Comparison of ENCODE assay signal across 10 cellular contexts in genomic region chr13:46571189-46571901, GRCh38. TPM values are rescaled to one million over a fixed set of nuclear protein-coding genes. Genes with fewer than 3 reads are reported as not detected.
A peak's percentile ranks its signal among the peaks of the same experiment; 100 is the strongest.
DNase-seq lines count a peak whose midpoint lies in the region; ATAC-seq, FAIRE-seq and TF ChIP-seq lines count a peak whose summit lies in the region.
"Had no signal": no experiment of that assay in that cellular context is flagged by ENCODE, and none has a peak within 500 bp of the region (broad histone marks: within the 10 kb centered on the region; RNA-seq: fewer than 3 reads in every experiment).

No MANE protein-coding gene starts in this region.

- no peak overlapping the region for H2BK120ac ChIP-seq in H1 (replicated peaks; ENCODE audit: low read depth, low read length)

- no peak overlapping the region for H2AK5ac ChIP-seq in H1 (ENCODE audit: low read depth, low read length)

- H3K27ac Mint-ChIP-seq in activated T-cell treated with anti-CD3 and anti-CD28 coated beads, Interleukin-2, amount 50 U/mL, for 24 hours, result no peak overlapping the region

- TF ChIP-seq POLR2A in H1 (IDR thresholded peaks at IDR 0.05; ENCODE audit: control extremely low read depth in 1 of 2, low read depth in 2 of 2, low read length in 2 of 2), result no peak

- no peak for FAIRE-seq in H1 (lab: Jason Lieb, UNC)

- intact Hi-C loops in tibial artery (cut with DNase I; ENCODE audit: low total_unique reads), result no loop called here

- no peak overlapping the region for H3K4me3 ChIP-seq in H1 (ENCODE audit: extremely low read depth in 1 of 4, insufficient read depth in 2 of 4, low read depth in 3 of 4, low read length in 4 of 4)
- no peak overlapping the region for H3K4me3 ChIP-seq in tibial artery

- H3K27ac ChIP-seq in H1 (ENCODE audit: low read depth, low read length), result no peak overlapping the region
- H3K27ac ChIP-seq in tibial artery, result peak overlapping the region; percentile 23 to 63
- H3K27ac ChIP-seq: neutrophil had no signal

- peaks cover 45% of the 10 kb centered on the region for H3K4me1 Mint-ChIP-seq in activated T-cell treated with anti-CD3 and anti-CD28 coated beads, Interleukin-2, amount 50 U/mL, for 4 hours (ENCODE audit: low read depth)
- H3K4me1 Mint-ChIP-seq in activated T-cell treated with anti-CD3 and anti-CD28 coated beads, Interleukin-2, amount 50 U/mL, for 24 hours (ENCODE audit: low read depth), result peaks cover 52% of the 10 kb centered on the region

- no peak for DNase-seq in activated T-cell treated with anti-CD3 and anti-CD28 coated beads, Interleukin-2, amount 50 U/mL, for 4 hours
- DNase-seq in activated T-cell treated with anti-CD3 and anti-CD28 coated beads, Interleukin-2, amount 50 U/mL, for 24 hours, result no peak
- DNase-seq in H1 (ENCODE audit: low read depth in 1 of 2, low spot score in 2 of 2) (no peak), tibial artery (no peak), amygdala (lab: John Stamatoyannopoulos, UW) (no peak), GM19238 (ENCODE audit: insufficient read length, low spot score) (no peak), KBM-7 (no peak)
- DNase-seq: NCI-H2081 treated with DMSO at 0.1 percent for 48 hours had no signal

- no peak overlapping the region for H2BK20ac ChIP-seq in H1 (ENCODE audit: low read length)

- H3K23me2 ChIP-seq in H1 (ENCODE audit: low read depth, low read length), result no peaks in the 10 kb centered on the region; the same call in 1 of the 2 replicates

- no peak overlapping the region for H3K56ac ChIP-seq in H1 (replicated peaks; ENCODE audit: insufficient read length, low read depth, low read length)

- ATAC-seq in activated T-cell treated with anti-CD3 and anti-CD28 coated beads, Interleukin-2, amount 50 U/mL, for 4 hours, result peak; percentile 34 to 73
- ATAC-seq in HG03432 (IDR thresholded peaks at IDR 0.05; ENCODE audit: unreplicated experiment), result peak; percentile 76

- no peak overlapping the region for H4K5ac ChIP-seq in H1 (ENCODE audit: insufficient read length, low read depth, low read length)

- CTCF ChIA-PET in H1 (lab: Charles Lee; ENCODE audit: partially characterized antibody), result interaction anchor here (0.8 to 1.1 kb wide), 2 partner anchors 10 to 14 kb away, joined by 3 read pairs; no protein-coding TSS in a partner anchor

- no peak overlapping the region for H3K9ac ChIP-seq in H1 (replicated peaks in 1 of 4; ENCODE audit: extremely low read depth in 1 of 4, low read depth in 3 of 4, low read length in 3 of 4)

- no peak overlapping the region for H2BK5ac ChIP-seq in H1 (ENCODE audit: low read depth, low read length)

- peaks cover 0 to 31% of the 10 kb centered on the region in 2 experiments; a peak in 2 of 4 replicates for H3K79me2 ChIP-seq in H1 (ENCODE audit: control insufficient read depth in 1 of 2, insufficient read depth in 2 of 2, low read length in 2 of 2)

- H2AFZ ChIP-seq in H1 (ENCODE audit: low read length), result no peak overlapping the region

- no peaks in the 10 kb centered on the region for H3K9me3 Mint-ChIP-seq in activated T-cell treated with anti-CD3 and anti-CD28 coated beads, Interleukin-2, amount 50 U/mL, for 4 hours
- no peaks in the 10 kb centered on the region for H3K9me3 Mint-ChIP-seq in activated T-cell treated with anti-CD3 and anti-CD28 coated beads, Interleukin-2, amount 50 U/mL, for 24 hours

- no peak for TF ChIP-seq EP300 in H1 (IDR thresholded peaks at IDR 0.05; ENCODE audit: borderline replicate concordance in 1 of 2, low read depth in 2 of 2, low read length in 2 of 2)

- no peak overlapping the region for H2BK12ac ChIP-seq in H1 (ENCODE audit: low read depth, low read length)

- TF ChIP-seq CTCF in H1 (IDR thresholded peaks at IDR 0.05; ENCODE audit: control extremely low read depth in 1 of 3, insufficient read depth in 1 of 3, low read depth in 1 of 3, low read length in 3 of 3) (no peak), tibial artery (IDR thresholded peaks at IDR 0.05) (no peak)

- H4K20me1 ChIP-seq in H1 (replicated peaks in 1 of 2; ENCODE audit: control insufficient read depth in 1 of 2, insufficient read depth in 2 of 2, low read length in 2 of 2), result peaks cover 2 to 9% of the 10 kb centered on the region in 2 experiments

- in situ Hi-C loops in KBM-7 (cut with MboI; ENCODE audit: low pct_unique_long_range_greater_than_20kb, low sequenced_read_pairs), result no loop called here

- no peak overlapping the region for H3K4me2 ChIP-seq in H1 (ENCODE audit: insufficient read depth in 1 of 2, low read depth in 2 of 2, low read length in 2 of 2)

- H4K91ac ChIP-seq in H1 (replicated peaks; ENCODE audit: insufficient read length, low read length), result no peak overlapping the region

- H2BK15ac ChIP-seq in H1 (ENCODE audit: low read length), result no peak overlapping the region

- H3K27me3 Mint-ChIP-seq in activated T-cell treated with anti-CD3 and anti-CD28 coated beads, Interleukin-2, amount 50 U/mL, for 4 hours (ENCODE audit: low read depth), result no peaks in the 10 kb centered on the region
- H3K27me3 Mint-ChIP-seq in activated T-cell treated with anti-CD3 and anti-CD28 coated beads, Interleukin-2, amount 50 U/mL, for 24 hours, result no peaks in the 10 kb centered on the region

- H3K4ac ChIP-seq in H1 (replicated peaks; ENCODE audit: insufficient read length, low read depth, low read length), result no peak overlapping the region

- no peak overlapping the region for H3K4me3 Mint-ChIP-seq in activated T-cell treated with anti-CD3 and anti-CD28 coated beads, Interleukin-2, amount 50 U/mL, for 4 hours
- H3K4me3 Mint-ChIP-seq in activated T-cell treated with anti-CD3 and anti-CD28 coated beads, Interleukin-2, amount 50 U/mL, for 24 hours, result no peak overlapping the region

- peak overlapping the region; percentile 62; the same call in 1 of the 2 replicates for H4K8ac ChIP-seq in H1 (ENCODE audit: extremely low read depth, insufficient read depth, low read length)

- no peak overlapping the region for H3K18ac ChIP-seq in H1 (ENCODE audit: extremely low read depth, low read length)

- H3K36me3 ChIP-seq in H1 (ENCODE audit: control insufficient read depth in 2 of 4, insufficient read depth in 4 of 4, low read length in 3 of 4) (no peaks in the 10 kb centered on the region), tibial artery (no peaks in the 10 kb centered on the region)
- H3K36me3 ChIP-seq: neutrophil had no signal

- H3K4me1 ChIP-seq in H1 (replicated peaks in 1 of 4; ENCODE audit: control insufficient read depth in 3 of 4, insufficient read depth in 4 of 4, low read length in 3 of 4) (peaks cover 0 to 2% (median 0%) of the 10 kb centered on the region in 4 experiments; a peak in 3 of 7 replicates), tibial artery (peaks cover 0 to 68% (median 19%) of the 10 kb centered on the region in 4 donors)

- H3K27me3 ChIP-seq in H1 (replicated peaks in 1 of 4; ENCODE audit: control insufficient read depth in 3 of 4, extremely low read depth in 1 of 4, insufficient read depth in 3 of 4, low read length in 3 of 4) (no peaks in the 10 kb centered on the region), tibial artery (no peaks in the 10 kb centered on the region)
- H3K27me3 ChIP-seq: neutrophil had no signal

- WGBS in H1 (ENCODE audit: extremely low coverage in 1 of 2, insufficient coverage in 1 of 2, insufficient read length in 1 of 2, insufficient replicate concordance in 2 of 2, low coverage in 1 of 2, low lambda C conversion rate in 2 of 2, missing lambda C conversion rate in 1 of 2), 2 experiments, result 91% methylated on average over 10 of the region's 10 CpGs; no CpG with 5 or more reads in 1 of the 2 experiments

- H3K14ac ChIP-seq in H1 (ENCODE audit: insufficient read length), result no peak overlapping the region

- H3K79me1 ChIP-seq in H1 (ENCODE audit: low read depth, low read length), result peaks cover 6% of the 10 kb centered on the region; the same call in 1 of the 2 replicates

- TF ChIP-seq RAD21 in H1 (IDR thresholded peaks at IDR 0.05 in 1 of 2, conservative IDR thresholded peaks at IDR 0.05 in 1 of 2; ENCODE audit: low read depth in 2 of 2, low read length in 2 of 2), result no peak

- H3K36me3 Mint-ChIP-seq in activated T-cell treated with anti-CD3 and anti-CD28 coated beads, Interleukin-2, amount 50 U/mL, for 4 hours (ENCODE audit: insufficient read depth), result peaks cover 8% of the 10 kb centered on the region
- peaks cover 4% of the 10 kb centered on the region for H3K36me3 Mint-ChIP-seq in activated T-cell treated with anti-CD3 and anti-CD28 coated beads, Interleukin-2, amount 50 U/mL, for 24 hours (ENCODE audit: low read depth)

- POLR2A ChIA-PET in H1 (lab: Charles Lee; ENCODE audit: partially characterized antibody), result interaction anchor here (1.2 kb wide), 1 partner anchor 42 kb away, joined by 3 read pairs; no protein-coding TSS in a partner anchor

- no peak overlapping the region for H3K23ac ChIP-seq in H1 (ENCODE audit: insufficient read length)

- H3K9me3 ChIP-seq in H1 (ENCODE audit: insufficient read depth in 2 of 2, low read depth in 1 of 2, low read length in 1 of 2) (no peaks in the 10 kb centered on the region), tibial artery (no peaks in the 10 kb centered on the region)
- H3K9me3 ChIP-seq: neutrophil had no signal

TF ChIP-seq in H1, 55 proteins besides CTCF, POLR2A, EP300 and RAD21 (continues in another document):
- TF ChIP-seq FOSL1 (IDR thresholded peaks at IDR 0.05; ENCODE audit: insufficient read depth, low read depth, low read length) (no peak), ZNF274 (IDR thresholded peaks at IDR 0.05; ENCODE audit: borderline replicate concordance, extremely low read depth, low read length) (no peak), RFX5 (IDR thresholded peaks at IDR 0.05; ENCODE audit: borderline replicate concordance, low read depth, low read length) (no peak), HDAC6 (IDR thresholded peaks at IDR 0.05; ENCODE audit: low read depth, low read length) (no peak), KDM5A (IDR thresholded peaks at IDR 0.05; ENCODE audit: low read length) (no peak), GTF2F1 (IDR thresholded peaks at IDR 0.05; ENCODE audit: borderline replicate concordance, low read depth, low read length) (no peak), TCF12 (IDR thresholded peaks at IDR 0.05; ENCODE audit: low read depth, low read length) (no peak)

RNA-seq across cellular contexts. Expression of gene LRCH1, which starts 18.4 kb away (rescaled TPM):
- total RNA-seq in activated T-cell treated with anti-CD3 and anti-CD28 coated beads, Interleukin-2, amount 50 U/mL, for 4 hours, result 10 to 100 TPM; 13.5 to 16.4 (median 14.7) TPM
- total RNA-seq in H1 (2021; fragmentation: NEBNext Ultra II Directional; extraction: Animal tissue kit (Norgen Biotek cat#: 25700)), result 10.1 and 10.9 TPM in 2 replicates
- 2.3 and 3.0 TPM in 2 replicates for polyA plus RNA-seq in H1 (2011; rRNA removed)
- 4.1 TPM for polyA plus RNA-seq in H1 (2011; cell fraction: cytosol; rRNA removed)
- polyA plus RNA-seq in H1 (2011; cell fraction: nucleus; rRNA removed), result 4.2 TPM
- 4.0 to 6.0 TPM (median 4.9 TPM) in 4 replicates for polyA plus RNA-seq in H1 (2012, experiment 1 of 2)
- polyA plus RNA-seq in H1 (2012, experiment 2 of 2), result 0.55 TPM
- polyA plus RNA-seq in H1 (2013, experiment 1 of 2), result 4.1 TPM
- 4.2 TPM for polyA plus RNA-seq in H1 (2013, experiment 2 of 2)
- 11.2 and 15.0 TPM in 2 replicates for polyA minus RNA-seq in H1 (2011; rRNA and poly(A)+ RNA removed)
- polyA minus RNA-seq in H1 (2011; cell fraction: cytosol; rRNA and poly(A)+ RNA removed), result 6.7 TPM
- polyA minus RNA-seq in H1 (2011; cell fraction: nucleus; rRNA and poly(A)+ RNA removed), result 24.6 TPM
